ENCODE assay signal across 8 cellular contexts in genomic region chr5:76180817-76181805, GRCh38.
DNase-seq lines count a peak whose midpoint lies in the region; ATAC-seq and TF ChIP-seq lines count a peak whose summit lies in the region.

No MANE protein-coding gene starts in this region.

- no peaks in the 10 kb centered on the region for H3K9me3 Mint-ChIP-seq in CD4-positive, alpha-beta T cell

- H3K27me3 ChIP-seq in CD4-positive, alpha-beta T cell (ENCODE audit: control insufficient read depth, insufficient read depth, low read length) = no peaks in the 10 kb centered on the region
- H3K27me3 ChIP-seq in aorta (ENCODE audit: control insufficient read depth in 1 of 2, insufficient read depth in 2 of 2, low read length in 1 of 2) = no peaks in the 10 kb centered on the region

- TF ChIP-seq CTCF in CD4-positive, alpha-beta T cell (IDR thresholded peaks at IDR 0.05) = no peak

- no peaks in the 10 kb centered on the region for H3K9me3 ChIP-seq in CD4-positive, alpha-beta T cell (ENCODE audit: control insufficient read depth, low read length)
- H3K9me3 ChIP-seq in aorta (ENCODE audit: control insufficient read depth, low read length) = peaks cover 1% of the 10 kb centered on the region

- CTCF ChIA-PET in CD4-positive, alpha-beta T cell (lab: Charles Lee) = no interaction called here

- no peak overlapping the region for H3K4me3 Mint-ChIP-seq in CD4-positive, alpha-beta T cell

- no peak overlapping the region for H3K27ac Mint-ChIP-seq in CD4-positive, alpha-beta T cell

- ATAC-seq in GM18498 (IDR thresholded peaks at IDR 0.05; ENCODE audit: unreplicated experiment) = peak; percentile 83
- ATAC-seq in GM21526 (IDR thresholded peaks at IDR 0.05; ENCODE audit: low FRiP score, unreplicated experiment) = peak; percentile 59
- no peak for ATAC-seq in CD4-positive, alpha-beta T cell (ENCODE audit: poor library complexity)
- no peak for ATAC-seq in aorta (ENCODE audit: low FRiP score)

- POLR2A ChIA-PET in CD4-positive, alpha-beta T cell (lab: Charles Lee) = no interaction called here

- DNase-seq in NOMO-1 (lab: John Stamatoyannopoulos, UW; ENCODE audit: unreplicated experiment in 2 of 2) (peak; percentile 86), iris pigment epithelial cell (ENCODE audit: low read depth) (peak; percentile 37), HCEC 1CT (no peak), NAMALWA (ENCODE audit: low spot score) (no peak), aorta (no peak)
- DNase-seq in CD4-positive, alpha-beta T cell = no peak

- no peaks in the 10 kb centered on the region for H3K36me3 ChIP-seq in aorta (ENCODE audit: control insufficient read depth in 1 of 2, insufficient read depth in 2 of 2, low read length in 1 of 2)

- no peaks in the 10 kb centered on the region for H3K36me3 Mint-ChIP-seq in CD4-positive, alpha-beta T cell (ENCODE audit: low read depth)

- H3K27ac ChIP-seq in CD4-positive, alpha-beta T cell (ENCODE audit: low read depth, low read length) = no peak overlapping the region
- no peak overlapping the region for H3K27ac ChIP-seq in aorta (ENCODE audit: low read depth in 1 of 2, low read length in 2 of 2)

- H3K4me1 ChIP-seq in aorta (ENCODE audit: control insufficient read depth in 1 of 2, insufficient read depth in 2 of 2, low read length in 2 of 2) = no peaks in the 10 kb centered on the region

- peaks cover 5% of the 10 kb centered on the region for H3K4me1 Mint-ChIP-seq in CD4-positive, alpha-beta T cell (ENCODE audit: low read depth)

- WGBS in aorta, 2 donors = 75 to 77% methylated on average over 8 of the region's 8 CpGs

- intact Hi-C loops in CD4-positive, alpha-beta T cell (cut with DNase I, micrococcal nuclease) = no loop called here
- intact Hi-C loops in aorta (cut with DNase I) = no loop called here

- H3K27me3 Mint-ChIP-seq in CD4-positive, alpha-beta T cell = no peaks in the 10 kb centered on the region

- no peak overlapping the region for H3K4me3 ChIP-seq in aorta (ENCODE audit: low read length in 2 of 2)

Comparison
In these comparisons a context has a peak if more than half of its experiments do, and no peak if none do; other contexts are left out.
1. ATAC-seq: peak in GM18498 (single experiment) and GM21526 (single experiment); none in CD4-positive, alpha-beta T cell (single experiment) and aorta (single experiment).
2. DNase-seq: peak in NOMO-1 (2 of 2) and iris pigment epithelial cell (single experiment); none in CD4-positive, alpha-beta T cell (0 of 10), HCEC 1CT (single experiment), NAMALWA (single experiment) and aorta (0 of 2).